In genomic region chr3:129608087-129608935, GRCh38 we compare ENCODE assay signal across 8 cellular contexts. TPM values are rescaled to one million over a fixed set of nuclear protein-coding genes. Genes with fewer than 3 reads are reported as not detected.
DNase-seq lines count a peak whose midpoint lies in the region; ATAC-seq and TF ChIP-seq lines count a peak whose summit lies in the region.

No MANE protein-coding gene starts in this region.

- H3K27ac Mint-ChIP-seq in mesothelial cell of epicardium: no peak overlapping the region

- DNase-seq in ELF-1 (ENCODE audit: low read depth, low spot score) (peak; percentile 64), NCI-H510A (lab: John Stamatoyannopoulos, UW) (peak; percentile 54), cardiac fibroblast (ENCODE audit: low read depth in 2 of 2) (peak; percentile 75 to 79), mesothelial cell of epicardium (ENCODE audit: low spot score in 2 of 2, unreplicated experiment in 2 of 2) (no peak)

- H3K27me3 Mint-ChIP-seq in mesothelial cell of epicardium (ENCODE audit: low read depth): peaks cover 33% of the 10 kb centered on the region

- H3K4me3 Mint-ChIP-seq in mesothelial cell of epicardium: peak overlapping the region; percentile 40

- TF ChIP-seq CTCF in cardiac fibroblast (IDR thresholded peaks at IDR 0.05; ENCODE audit: low read depth, low read length) (peak; percentile 21), mesothelial cell of epicardium (IDR thresholded peaks at IDR 0.05; ENCODE audit: unreplicated experiment) (no peak)

- peaks cover 47% of the 10 kb centered on the region for H3K4me1 Mint-ChIP-seq in mesothelial cell of epicardium

- H3K4me3 ChIP-seq in cardiac fibroblast (replicated peaks in 1 of 2; ENCODE audit: low read depth in 2 of 2, low read length in 2 of 2): no peak overlapping the region

- ATAC-seq in GM18858 (IDR thresholded peaks at IDR 0.05; ENCODE audit: unreplicated experiment) (no peak), GM21360 (IDR thresholded peaks at IDR 0.05; ENCODE audit: unreplicated experiment) (no peak), GM18861 (IDR thresholded peaks at IDR 0.05; ENCODE audit: unreplicated experiment) (no peak), HG02623 (IDR thresholded peaks at IDR 0.05; ENCODE audit: unreplicated experiment) (no peak)

- no peaks in the 10 kb centered on the region for H3K36me3 Mint-ChIP-seq in mesothelial cell of epicardium

- H3K9me3 Mint-ChIP-seq in mesothelial cell of epicardium: no peaks in the 10 kb centered on the region

RNA-seq across cellular contexts. Expression of gene PLXND1, which starts 1.8 kb away (rescaled TPM):
- 53.9 to 60.6 TPM (median 54.7 TPM) in 3 replicates for total RNA-seq in mesothelial cell of epicardium

Comparison
In these comparisons a context has a peak if more than half of its experiments do, and no peak if none do; other contexts are left out.
1. DNase-seq: peak in ELF-1 (single experiment), NCI-H510A (single experiment) and cardiac fibroblast (2 of 2); none in mesothelial cell of epicardium (0 of 2).